ENCODE assay signal across 8 cellular contexts in genomic region chr1:95073446-95073845, GRCh38. TPM values are rescaled to one million over a fixed set of nuclear protein-coding genes. Genes with fewer than 3 reads are reported as not detected.
DNase-seq lines count a peak whose midpoint lies in the region; ATAC-seq and TF ChIP-seq lines count a peak whose summit lies in the region.

No MANE protein-coding gene starts in this region.

- H3K79me2 ChIP-seq in ACC112 (ENCODE audit: control insufficient read depth, insufficient read depth, low read length, unreplicated experiment) (no peaks in the 10 kb centered on the region), mammary epithelial cell (ENCODE audit: insufficient read depth, low read length) (no peaks in the 10 kb centered on the region)

- peak overlapping the region; percentile 82 for H3K9ac ChIP-seq in mammary epithelial cell (ENCODE audit: insufficient read depth, low read length)

- H3K4me2 ChIP-seq in mammary epithelial cell (ENCODE audit: insufficient read depth, low read depth, low read length): peak overlapping the region; percentile 96

- DNase-seq in mammary epithelial cell (no peak), mucosa of descending colon (no peak), NCI-H774 (lab: John Stamatoyannopoulos, UW) (no peak)

- H3K9me3 ChIP-seq in mammary epithelial cell (replicated peaks; ENCODE audit: insufficient read depth, low read length): no peaks in the 10 kb centered on the region
- H3K9me3 ChIP-seq in mucosa of descending colon: no peaks in the 10 kb centered on the region

- H2AFZ ChIP-seq in ACC112 (ENCODE audit: low read length, unreplicated experiment) (peak overlapping the region; percentile 71), mammary epithelial cell (ENCODE audit: low read depth, low read length) (peak overlapping the region; percentile 99)

- CTCF ChIA-PET in mammary epithelial cell (lab: Charles Lee; ENCODE audit: low non-redundant PET): interaction anchor here (0.6 kb wide), 2 partner anchors 30 to 45 kb away, joined by 4 to 5 read pairs; no protein-coding TSS in a partner anchor

- peaks cover 11% of the 10 kb centered on the region for H3K27me3 ChIP-seq in ACC112 (ENCODE audit: insufficient read depth, low read length)
- H3K27me3 ChIP-seq in mammary epithelial cell (ENCODE audit: insufficient read depth, low read length): no peaks in the 10 kb centered on the region

- intact Hi-C loops in mammary epithelial cell (cut with micrococcal nuclease): loop anchor here (2.0 kb wide), 1 partner anchor 161 kb away; the partner anchor contains the start of gene RWDD3
- intact Hi-C loops in mucosa of descending colon (cut with DNase I, micrococcal nuclease): no loop called here

- TF ChIP-seq CTCF in mammary epithelial cell (conservative IDR thresholded peaks at IDR 0.05 in 1 of 2, IDR thresholded peaks at IDR 0.05 in 1 of 2; ENCODE audit: extremely low read depth in 1 of 2, insufficient read depth in 1 of 2, low read depth in 1 of 2, low read length in 2 of 2): no peak
- no peak for TF ChIP-seq CTCF in mucosa of descending colon (IDR thresholded peaks at IDR 0.05)

- H3K4me1 ChIP-seq in ACC112 (ENCODE audit: control insufficient read depth, insufficient read depth, low read length, unreplicated experiment) (peaks cover 7% of the 10 kb centered on the region), mammary epithelial cell (ENCODE audit: insufficient read depth, low read length) (peaks cover 6% of the 10 kb centered on the region), mucosa of descending colon (ENCODE audit: low read depth) (peaks cover 33% of the 10 kb centered on the region)

- ATAC-seq in HG03378 (IDR thresholded peaks at IDR 0.05; ENCODE audit: unreplicated experiment) (peak; percentile 0), mucosa of descending colon (no peak), HG02840 (IDR thresholded peaks at IDR 0.05; ENCODE audit: low FRiP score, unreplicated experiment) (no peak), GM19463 (IDR thresholded peaks at IDR 0.05; ENCODE audit: unreplicated experiment) (no peak), HG02852 (IDR thresholded peaks at IDR 0.05; ENCODE audit: unreplicated experiment) (no peak)

- no peaks in the 10 kb centered on the region for H3K36me3 ChIP-seq in ACC112 (ENCODE audit: insufficient read depth, low read length)
- no peaks in the 10 kb centered on the region for H3K36me3 ChIP-seq in mammary epithelial cell (ENCODE audit: insufficient read depth, low read length)
- no peaks in the 10 kb centered on the region for H3K36me3 ChIP-seq in mucosa of descending colon (ENCODE audit: low read depth)

- peak overlapping the region; percentile 86 for H3K4me3 ChIP-seq in ACC112 (ENCODE audit: low read depth, low read length)
- peak overlapping the region; percentile 66 to 81 (median 71) for H3K4me3 ChIP-seq in mammary epithelial cell (replicated peaks in 1 of 3; ENCODE audit: insufficient read depth in 1 of 3, low read depth in 2 of 3, low read length in 3 of 3)
- peak overlapping the region; percentile 52 for H3K4me3 ChIP-seq in mucosa of descending colon

- H3K27ac ChIP-seq in ACC112 (ENCODE audit: low read depth, low read length): no peak overlapping the region
- peak overlapping the region; percentile 82 for H3K27ac ChIP-seq in mammary epithelial cell (ENCODE audit: insufficient read depth, low read depth, low read length)

- WGBS in mammary epithelial cell (ENCODE audit: low coverage, missing lambda C conversion rate): 10% methylated on average over 2 of the region's 3 CpGs

- dilution Hi-C loops in mammary epithelial cell (cut with HindIII; ENCODE audit: low sequenced_read_pairs): loop anchor here (25.0 kb wide), 1 partner anchor 164 kb away; the partner anchor contains the start of gene RWDD3

- in situ Hi-C loops in mammary epithelial cell (cut with MboI; ENCODE audit: low sequenced_read_pairs in 2 of 2): no loop called here

- no peaks in the 10 kb centered on the region for H4K20me1 ChIP-seq in mammary epithelial cell (ENCODE audit: insufficient read depth, low read length)

- BruUV-seq in mammary epithelial cell (replicated peaks; lab: Mats Ljungman, UMichigan): no TSS peak

RNA-seq across cellular contexts. Expression of gene ALG14, which starts 0.7 kb away (rescaled TPM):
- total RNA-seq in mammary epithelial cell: 1 to 10 TPM; 1.2 to 6.5 TPM
- 2.0 TPM for polyA plus RNA-seq in mammary epithelial cell
- polyA minus RNA-seq in mammary epithelial cell: 0.31 TPM
- total RNA-seq in mucosa of descending colon: 10 to 100 TPM in 2 of 3 donors, 1 to 10 TPM in 1; 5.9 to 16.8 (median 11.4) TPM

RNA-seq across cellular contexts. Expression of gene TLCD4, which starts 43.7 kb away (rescaled TPM):
- total RNA-seq in mammary epithelial cell: 1 to 10 TPM in 1 of 2 donors, under 1 TPM in 1; 0.73 to 2.3 TPM
- polyA plus RNA-seq in mammary epithelial cell: 0.18 TPM
- polyA minus RNA-seq in mammary epithelial cell: 0.57 TPM
- total RNA-seq in mucosa of descending colon: 10 to 100 TPM; 53.4 to 77.3 (median 55.1) TPM

Comparison
In these comparisons a context has a peak if more than half of its experiments do, and no peak if none do; other contexts are left out.
1. RNA of gene TLCD4, which starts 43.7 kb away (total RNA-seq): 53.4 to 77.3 TPM in mucosa of descending colon; 0.73 to 2.3 TPM in mammary epithelial cell; every median in the first group is over 10 times any median in the second.
2. Peak in every context shown above with its lines, with median percentiles within 50 percentile points of each other: H3K4me3 ChIP-seq.